In genomic region chr6:111462770-111463391, GRCh38 we compare ENCODE assay signal across 10 cellular contexts. TPM values are rescaled to one million over a fixed set of nuclear protein-coding genes. Genes with fewer than 3 reads are reported as not detected.
A peak's percentile ranks its signal among the peaks of the same experiment; 100 is the strongest.
DNase-seq lines count a peak whose midpoint lies in the region; ATAC-seq and TF ChIP-seq lines count a peak whose summit lies in the region.
"Had no signal": no experiment of that assay in that cellular context is flagged by ENCODE, and none has a peak within 500 bp of the region (broad histone marks: within the 10 kb centered on the region; RNA-seq: fewer than 3 reads in every experiment).

No MANE protein-coding gene starts in this region.

- DNase-seq in AG10803 (ENCODE audit: low read depth) (peak; percentile 49), MV-4-11 (lab: John Stamatoyannopoulos, UW) (peak; percentile 14), lung microvascular endothelial cell (ENCODE audit: low read depth in 2 of 2) (peak; percentile 72 to 80), NCI-H2227 treated with DMSO at 0.1 percent for 48 hours (lab: John Stamatoyannopoulos, UW) (no peak), GM19238 (ENCODE audit: insufficient read length, low spot score) (no peak)
- DNase-seq: activated naive CD4-positive, alpha-beta T cell treated with Interleukin-2 at 50 U/mL for 16 hours; NCI-H446 treated with DMSO at 0.1 percent for 48 hours had no signal

- ATAC-seq in GM18907 (IDR thresholded peaks at IDR 0.05; ENCODE audit: unreplicated experiment) (no peak), GM18502 (IDR thresholded peaks at IDR 0.05; ENCODE audit: poor library complexity, unreplicated experiment) (no peak)

- H3K4me3 ChIP-seq in AG10803 (ENCODE audit: low read length) (no peak overlapping the region), endocrine pancreas (ENCODE audit: control insufficient read depth, insufficient read depth, low read length) (peak overlapping the region; percentile 30)

- TF ChIP-seq CTCF in AG10803 (conservative IDR thresholded peaks at IDR 0.05; ENCODE audit: low read length), result no peak

- H3K36me3 ChIP-seq in endocrine pancreas (ENCODE audit: control insufficient read depth, insufficient read depth, low read length), result peaks cover 5% of the 10 kb centered on the region

- no peak overlapping the region for H3K9ac ChIP-seq in endocrine pancreas (ENCODE audit: control insufficient read depth, insufficient read depth, low read length)

- peaks cover 11% of the 10 kb centered on the region for H3K9me3 ChIP-seq in endocrine pancreas (ENCODE audit: control insufficient read depth, low read length)

- H3K27me3 ChIP-seq in endocrine pancreas (ENCODE audit: control insufficient read depth, insufficient read depth, low read length), result no peaks in the 10 kb centered on the region

- H3K4me1 ChIP-seq in endocrine pancreas (ENCODE audit: control insufficient read depth, insufficient read depth, low read length), result peaks cover 16% of the 10 kb centered on the region

RNA-seq across cellular contexts. Expression of gene REV3L, which starts 20.1 kb away (rescaled TPM):
- total RNA-seq in lung microvascular endothelial cell, result 17.0 and 18.8 TPM in 2 replicates

Comparison
In these comparisons a context has a peak if more than half of its experiments do, and no peak if none do; other contexts are left out.
1. DNase-seq: peak in AG10803 (single experiment), MV-4-11 (single experiment) and lung microvascular endothelial cell (2 of 2); none in NCI-H2227 treated with DMSO at 0.1 percent for 48 hours (single experiment) and GM19238 (single experiment).